ENCODE assay signal across 8 cellular contexts in the genomic region with DNA sequence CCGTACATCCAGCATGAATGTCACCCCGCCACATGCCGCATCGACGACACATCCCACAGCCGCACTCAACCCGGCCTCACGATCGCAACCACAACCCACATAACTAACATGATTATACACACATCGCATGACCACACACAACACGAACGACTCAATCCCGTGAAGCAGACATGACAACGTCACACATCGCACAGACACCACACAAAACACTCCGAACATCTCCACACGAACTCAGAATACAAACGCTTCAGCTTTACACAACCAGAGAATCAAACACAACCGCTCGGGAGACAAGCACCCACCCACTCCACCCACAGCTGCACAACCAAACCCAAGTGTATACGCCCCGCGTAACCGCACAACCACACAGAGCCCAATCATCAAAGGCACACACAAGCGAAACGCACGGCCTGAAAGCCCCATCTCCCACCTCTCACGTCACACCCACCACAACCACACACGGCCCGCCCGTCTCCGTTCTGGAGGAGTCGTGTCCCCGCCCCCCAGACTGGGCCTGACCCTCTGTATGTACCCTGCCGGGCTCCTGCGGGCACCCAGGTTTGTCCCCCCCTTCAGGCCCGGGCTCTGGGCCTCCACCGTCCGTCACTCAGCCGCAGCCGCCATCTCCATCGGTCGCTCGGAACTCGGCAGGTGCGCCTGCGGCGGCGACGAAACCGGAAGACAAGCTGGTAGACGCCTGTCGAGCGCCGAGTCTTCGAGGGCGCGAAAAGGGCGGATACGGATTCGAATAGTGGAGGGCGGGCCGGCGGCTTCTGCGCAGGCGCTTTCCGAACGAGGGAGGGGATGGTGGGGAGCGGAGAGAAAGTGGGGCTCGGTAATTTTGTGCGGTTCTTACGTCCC. TPM values are rescaled to one million over a fixed set of nuclear protein-coding genes. Genes with fewer than 3 reads are reported as not detected.
A peak's percentile ranks its signal among the peaks of the same experiment; 100 is the strongest.
DNase-seq lines count a peak whose midpoint lies in the region; ATAC-seq and TF ChIP-seq lines count a peak whose summit lies in the region.

A gene (minus strand): TSS at position 646 of the 861 bp plus-strand sequence. CDS start 3,028 bp downstream, outside the sequence.

- peak within 1 kb of the TSS; percentile 81 for H3K9ac ChIP-seq in HUES64 (ENCODE audit: low read depth, low read length)

- peak; percentile 86 for ATAC-seq in GM21515 (IDR thresholded peaks at IDR 0.05; ENCODE audit: unreplicated experiment)

- H3K4me1 ChIP-seq in HUES64 (ENCODE audit: insufficient read depth, low read length), result no peaks in the 10 kb centered on the region
- peaks cover 42% of the 10 kb centered on the region for H3K4me1 ChIP-seq in mononuclear cell (ENCODE audit: insufficient read depth, low read length)

- DNase-seq in DMS 273 (lab: John Stamatoyannopoulos, UW; ENCODE audit: unreplicated experiment) (peak; percentile 96), OCI-M1 (lab: John Stamatoyannopoulos, UW) (peak; percentile 97), activated T-cell treated with anti-CD3 and anti-CD28 coated beads for 4 hours (peak; percentile 91), epithelial cell of esophagus (ENCODE audit: low read depth) (peak; percentile 96)
- peak; percentile 90 to 91 for DNase-seq in stimulated activated CD8-positive, alpha-beta memory T cell treated with anti-CD3 and anti-CD28 coated beads, Interleukin-2, amount 100 ng/mL, for 48 hours (ENCODE audit: low read depth in 2 of 2)

- H3K27me3 ChIP-seq in HUES64 (ENCODE audit: insufficient read depth, low read length), result no peaks in the 10 kb centered on the region
- no peaks in the 10 kb centered on the region for H3K27me3 ChIP-seq in mononuclear cell (ENCODE audit: insufficient read depth, low read length)

- H3K27ac ChIP-seq in HUES64 (ENCODE audit: low read depth, low read length), result peak within 1 kb of the TSS; percentile 14; the same call in 1 of the 2 replicates

- H3K4me3 ChIP-seq in HUES64 (ENCODE audit: low read length) (peak within 1 kb of the TSS; percentile 87), epithelial cell of esophagus (ENCODE audit: low read length) (peak within 1 kb of the TSS; percentile 60), mononuclear cell (ENCODE audit: low read length) (peak within 1 kb of the TSS; percentile 92)

- under 1% methylated on average over 72 of the region's 72 CpGs for WGBS in HUES64

- H3K9me3 ChIP-seq in HUES64 (ENCODE audit: insufficient read depth, low read depth, low read length), result no peaks in the 10 kb centered on the region
- no peaks in the 10 kb centered on the region for H3K9me3 ChIP-seq in mononuclear cell (ENCODE audit: low read depth, low read length)

- H3K36me3 ChIP-seq in HUES64 (ENCODE audit: insufficient read depth, low read length), result peaks cover 25% of the 10 kb centered on the region

- no peak for TF ChIP-seq CTCF in epithelial cell of esophagus (IDR thresholded peaks at IDR 0.05; ENCODE audit: insufficient read depth, low read depth, low read length, missing control alignments)

RNA-seq across cellular contexts. Expression of the gene that starts here (rescaled TPM):
- 15.5 TPM for polyA plus RNA-seq in HUES64 (2013, experiment 1 of 2)
- polyA plus RNA-seq in HUES64 (2013, experiment 2 of 2), result 17.1 TPM
- total RNA-seq in mononuclear cell, result 46.6 TPM

Comparison
In these comparisons a context has a peak if more than half of its experiments do, and no peak if none do; other contexts are left out.
1. Peak in every context shown above with its lines: DNase-seq, ATAC-seq, H3K4me3 ChIP-seq and H3K27ac ChIP-seq.